Comparison of ENCODE assay signal across 26 cellular contexts in genomic region chr6:165605182-165605875, GRCh38. TPM values are rescaled to one million over a fixed set of nuclear protein-coding genes. Genes with fewer than 3 reads are reported as not detected.
"Had no signal": no experiment of that assay in that cellular context is flagged by ENCODE, and none has a peak within 500 bp of the region (broad histone marks: within the 10 kb centered on the region; RNA-seq: fewer than 3 reads in every experiment).

No MANE protein-coding gene starts in this region.

- H3K9me3 ChIP-seq: body of pancreas, colonic mucosa, esophagus squamous epithelium, ovary, sigmoid colon had no signal

- H3K27me3 ChIP-seq: body of pancreas, colonic mucosa, dorsolateral prefrontal cortex, esophagus squamous epithelium, ovary, sigmoid colon, tibial nerve had no signal

- H3K36me3 ChIP-seq: colonic mucosa, esophagus squamous epithelium, ovary, sigmoid colon, tibial nerve had no signal

- H3K27ac ChIP-seq: colonic mucosa, dorsolateral prefrontal cortex, esophagus squamous epithelium, ovary, sigmoid colon, tibial nerve, VCaP had no signal

- ATAC-seq: left colon; naive thymus-derived CD4-positive, alpha-beta T cell had no signal

- H3K4me1 ChIP-seq: colonic mucosa, sigmoid colon, tibial nerve had no signal

- H3K4me3 ChIP-seq: body of pancreas, colonic mucosa, dorsolateral prefrontal cortex, esophagus squamous epithelium, ovary, sigmoid colon, smooth muscle cell, tibial nerve had no signal

- DNase-seq: activated CD4-positive, alpha-beta T cell treated with anti-CD3 and anti-CD28 coated beads for 4 hours; activated CD4-positive, alpha-beta T cell treated with anti-CD3 and anti-CD28 coated beads, Interleukin-2, amount 50 U/mL, for 48 hours; activated CD8-positive, alpha-beta memory T cell treated with anti-CD3 and anti-CD28 coated beads for 24 hours; activated effector memory CD4-positive, alpha-beta T cell treated with Interleukin-2 at 50 U/mL for 16 hours; activated naive CD4-positive, alpha-beta T cell treated with Interleukin-2 at 50 U/mL for 16 hours; aorta; cerebellar nuclear complex; colonic mucosa; dorsolateral prefrontal cortex; endodermal cell; esophagus squamous epithelium; foreskin melanocyte; islet precursor cell; left colon; midbrain; naive thymus-derived CD4-positive, alpha-beta T cell; ovary; retina; sigmoid colon; stimulated activated CD4-positive, alpha-beta T cell treated with anti-CD3 and anti-CD28 coated beads, Interleukin-15, amount 100 ng/mL, for 24 hours; stimulated activated naive CD4-positive, alpha-beta T cell treated with Interleukin-2 at 50 U/mL for 16 hours; T-helper 1 cell had no signal

RNA-seq across cellular contexts. Expression of gene PDE10A, which starts 57.7 kb away (rescaled TPM):
- total RNA-seq: naive thymus-derived CD4-positive, alpha-beta T cell had no signal
- polyA plus RNA-seq: naive thymus-derived CD4-positive, alpha-beta T cell had no signal
